Comparison of ENCODE assay signal across 12 cellular contexts in genomic region chr19:23699521-23699860, GRCh38. TPM values are rescaled to one million over a fixed set of nuclear protein-coding genes. Genes with fewer than 3 reads are reported as not detected.
DNase-seq lines count a peak whose midpoint lies in the region; ATAC-seq and TF ChIP-seq lines count a peak whose summit lies in the region.
"Had no signal": no experiment of that assay in that cellular context is flagged by ENCODE, and none has a peak within 500 bp of the region (broad histone marks: within the 10 kb centered on the region; RNA-seq: fewer than 3 reads in every experiment).

No MANE protein-coding gene starts in this region.

- peak overlapping the region; percentile 34 for H3K4me2 ChIP-seq in mammary epithelial cell (ENCODE audit: insufficient read depth, low read depth, low read length)

- POLR2A ChIA-PET in naive thymus-derived CD8-positive, alpha-beta T cell (lab: Charles Lee), result interaction anchor here (0.7 to 3.0 kb wide), 4 partner anchors 8 to 64 kb away, joined by 3 to 17 read pairs (median 8); partner anchors contain the start of genes ZNF675 and ZNF681

- peak overlapping the region; percentile 64 to 94 (median 86) for H3K27ac Mint-ChIP-seq in naive thymus-derived CD8-positive, alpha-beta T cell
- H3K27ac Mint-ChIP-seq in Calu3 (ENCODE audit: unreplicated experiment), result no peak overlapping the region
- no peak overlapping the region for H3K27ac Mint-ChIP-seq in progenitor cell of endocrine pancreas

- peaks cover 0 to 32% (median 4%) of the 10 kb centered on the region in 9 donors for H3K9me3 Mint-ChIP-seq in naive thymus-derived CD8-positive, alpha-beta T cell
- H3K9me3 Mint-ChIP-seq in Calu3 (ENCODE audit: low read depth, unreplicated experiment), result peaks cover 20% of the 10 kb centered on the region
- H3K9me3 Mint-ChIP-seq in progenitor cell of endocrine pancreas (ENCODE audit: low read depth), result peaks cover 3% of the 10 kb centered on the region

- no peaks in the 10 kb centered on the region for H4K20me1 ChIP-seq in mammary epithelial cell (ENCODE audit: insufficient read depth, low read length)

- CTCF ChIA-PET in mammary epithelial cell (lab: Charles Lee; ENCODE audit: low non-redundant PET) (interaction anchor here (0.5 kb wide), 1 partner anchor 263 kb away, joined by 3 read pairs; no protein-coding TSS in a partner anchor), Calu3 (lab: Charles Lee) (no interaction called here)

- peak overlapping the region; percentile 77 for H2AFZ ChIP-seq in mammary epithelial cell (ENCODE audit: low read depth, low read length)

- in situ Hi-C loops in mammary epithelial cell (cut with MboI; ENCODE audit: low sequenced_read_pairs in 2 of 2), result no loop called here

- H3K27me3 Mint-ChIP-seq in naive thymus-derived CD8-positive, alpha-beta T cell, result peaks cover 0 to 7% (median 0%) of the 10 kb centered on the region in 5 donors
- no peaks in the 10 kb centered on the region for H3K27me3 Mint-ChIP-seq in Calu3 (ENCODE audit: unreplicated experiment)
- H3K27me3 Mint-ChIP-seq in progenitor cell of endocrine pancreas, result no peaks in the 10 kb centered on the region
- H3K27me3 Mint-ChIP-seq: brain had no signal

- H3K9ac ChIP-seq in mammary epithelial cell (ENCODE audit: insufficient read depth, low read length), result no peak overlapping the region

- no peaks in the 10 kb centered on the region for H3K36me3 ChIP-seq in MG63
- H3K36me3 ChIP-seq in mammary epithelial cell (ENCODE audit: insufficient read depth, low read length), result no peaks in the 10 kb centered on the region
- H3K36me3 ChIP-seq: left lung had no signal

- no peaks in the 10 kb centered on the region for H3K4me1 ChIP-seq in mammary epithelial cell (ENCODE audit: insufficient read depth, low read length)
- H3K4me1 ChIP-seq: left lung had no signal

- DNase-seq in ELF-1 (ENCODE audit: low read depth, low spot score), result peak; percentile 89
- peak; percentile 14 for DNase-seq in MG63
- no peak for DNase-seq in mammary epithelial cell
- DNase-seq in naive thymus-derived CD8-positive, alpha-beta T cell, result no peak
- no peak for DNase-seq in Calu3
- DNase-seq in glomerular visceral epithelial cell (ENCODE audit: extremely low spot score), result no peak
- no peak for DNase-seq in progenitor cell of endocrine pancreas (ENCODE audit: low spot score, unreplicated experiment)
- DNase-seq: dermis blood vessel endothelial cell, left lung, NCI-H526 treated with DMSO at 0.1 percent for 48 hours, T-helper 2 cell had no signal

- ATAC-seq in naive thymus-derived CD8-positive, alpha-beta T cell, result peak; percentile 28 to 69
- ATAC-seq: left lung had no signal

- H3K4me3 Mint-ChIP-seq in naive thymus-derived CD8-positive, alpha-beta T cell, result peak overlapping the region in 9 of 10 donors; percentile 24 to 80 (median 55)
- H3K4me3 Mint-ChIP-seq in Calu3 (ENCODE audit: low read depth, unreplicated experiment) (no peak overlapping the region), progenitor cell of endocrine pancreas (ENCODE audit: low read depth) (no peak overlapping the region)

- H3K36me3 Mint-ChIP-seq in naive thymus-derived CD8-positive, alpha-beta T cell, result peaks cover 0 to 25% (median 13%) of the 10 kb centered on the region in 3 donors
- H3K36me3 Mint-ChIP-seq in Calu3 (ENCODE audit: insufficient read depth, unreplicated experiment) (no peaks in the 10 kb centered on the region), progenitor cell of endocrine pancreas (ENCODE audit: insufficient read depth) (no peaks in the 10 kb centered on the region)
- H3K36me3 Mint-ChIP-seq: brain had no signal

- H3K4me1 Mint-ChIP-seq in naive thymus-derived CD8-positive, alpha-beta T cell, result peaks cover 0 to 13% (median 4%) of the 10 kb centered on the region in 4 donors
- H3K4me1 Mint-ChIP-seq in Calu3 (ENCODE audit: low read depth, unreplicated experiment) (no peaks in the 10 kb centered on the region), progenitor cell of endocrine pancreas (ENCODE audit: low read depth) (peaks cover 3% of the 10 kb centered on the region)

- H3K27me3 ChIP-seq in MG63, result no peaks in the 10 kb centered on the region
- no peaks in the 10 kb centered on the region for H3K27me3 ChIP-seq in mammary epithelial cell (ENCODE audit: insufficient read depth, low read length)
- H3K27me3 ChIP-seq: left lung had no signal

- TF ChIP-seq CTCF in mammary epithelial cell (conservative IDR thresholded peaks at IDR 0.05 in 1 of 2, IDR thresholded peaks at IDR 0.05 in 1 of 2; ENCODE audit: extremely low read depth in 1 of 2, insufficient read depth in 1 of 2, low read depth in 1 of 2, low read length in 2 of 2), result no peak
- TF ChIP-seq CTCF in Calu3 (IDR thresholded peaks at IDR 0.05; ENCODE audit: unreplicated experiment), result no peak
- no peak for TF ChIP-seq CTCF in progenitor cell of endocrine pancreas (IDR thresholded peaks at IDR 0.05; ENCODE audit: unreplicated experiment)

- H3K4me3 ChIP-seq in MG63, result no peak overlapping the region
- no peak overlapping the region for H3K4me3 ChIP-seq in mammary epithelial cell (replicated peaks in 1 of 3; ENCODE audit: insufficient read depth in 1 of 3, low read depth in 2 of 3, low read length in 3 of 3)
- H3K4me3 ChIP-seq: left lung had no signal

- BruUV-seq in mammary epithelial cell (replicated peaks; lab: Mats Ljungman, UMichigan), result no TSS peak
- BruUV-seq in Calu3 (replicated peaks; lab: Mats Ljungman, UMichigan), result no TSS peak

- peak overlapping the region; percentile 5 for H3K27ac ChIP-seq in mammary epithelial cell (ENCODE audit: insufficient read depth, low read depth, low read length)
- H3K27ac ChIP-seq: left lung had no signal

- intact Hi-C loops in mammary epithelial cell (cut with micrococcal nuclease) (no loop called here), Calu3 (cut with micrococcal nuclease; ENCODE audit: unreplicated experiment) (no loop called here)

- dilution Hi-C loops in mammary epithelial cell (cut with HindIII; ENCODE audit: low sequenced_read_pairs), result no loop called here

- 28% methylated on average over 2 of the region's 2 CpGs for WGBS in mammary epithelial cell (ENCODE audit: low coverage, missing lambda C conversion rate)

- H3K9me3 ChIP-seq in MG63, result no peaks in the 10 kb centered on the region
- H3K9me3 ChIP-seq in mammary epithelial cell (replicated peaks; ENCODE audit: insufficient read depth, low read length), result peaks cover 2% of the 10 kb centered on the region

- no peaks in the 10 kb centered on the region for H3K79me2 ChIP-seq in mammary epithelial cell (ENCODE audit: insufficient read depth, low read length)

RNA-seq across cellular contexts. Expression of gene ZNF675, which starts 12.5 kb away (rescaled TPM):
- total RNA-seq in MG63 (2014; rRNA removed; shearing (Covaris generic); ENCODE audit: low replicate concordance), result 1.7 and 3.7 TPM in 2 replicates
- total RNA-seq in mammary epithelial cell (10 to 100 TPM; 16.4 to 22.3 TPM), Calu3 (2022) (15.6 and 16.1 TPM in 2 replicates), progenitor cell of endocrine pancreas (26.9 and 29.7 TPM in 2 replicates)
- polyA plus RNA-seq in mammary epithelial cell, result 5.7 TPM
- 1.6 TPM for polyA minus RNA-seq in mammary epithelial cell
- 10 to 100 TPM; 41.7 to 44.5 TPM for total RNA-seq in naive thymus-derived CD8-positive, alpha-beta T cell
- polyA plus RNA-seq in naive thymus-derived CD8-positive, alpha-beta T cell, result 10 to 100 TPM; 16.3 to 18.5 (median 18.1) TPM

RNA-seq across cellular contexts. Expression of gene ZNF681, which starts 59.2 kb away (rescaled TPM):
- total RNA-seq in MG63 (2014; rRNA removed; shearing (Covaris generic); ENCODE audit: low replicate concordance), result 0.07 and 1.4 TPM in 2 replicates
- total RNA-seq in mammary epithelial cell, result 1 to 10 TPM; 1.3 to 2.3 TPM
- 0.19 TPM for polyA plus RNA-seq in mammary epithelial cell
- not detected for polyA minus RNA-seq in mammary epithelial cell
- total RNA-seq in naive thymus-derived CD8-positive, alpha-beta T cell, result 10 to 100 TPM in 1 of 2 experiments, 1 to 10 TPM in 1; 9.7 to 10.8 TPM
- polyA plus RNA-seq in naive thymus-derived CD8-positive, alpha-beta T cell, result 1 to 10 TPM; 3.5 to 4.7 (median 4.7) TPM
- total RNA-seq in Calu3 (2022), result 3.7 and 6.9 TPM in 2 replicates
- total RNA-seq in progenitor cell of endocrine pancreas, result 10.2 and 11.5 TPM in 2 replicates

Comparison
In these comparisons a context has a peak if more than half of its experiments do, and no peak if none do; other contexts are left out.
1. DNase-seq: peak in ELF-1 (single experiment) and MG63 (single experiment); none in mammary epithelial cell (single experiment), naive thymus-derived CD8-positive, alpha-beta T cell (0 of 10), Calu3 (single experiment), glomerular visceral epithelial cell (single experiment) and progenitor cell of endocrine pancreas (single experiment).
2. H3K27ac Mint-ChIP-seq: peak in naive thymus-derived CD8-positive, alpha-beta T cell (10 of 10); none in Calu3 (single experiment) and progenitor cell of endocrine pancreas (single experiment).
3. H3K4me3 Mint-ChIP-seq: peak in naive thymus-derived CD8-positive, alpha-beta T cell (9 of 10); none in Calu3 (single experiment) and progenitor cell of endocrine pancreas (single experiment).